In genomic region chr15:59376735-59377134, GRCh38 we compare ENCODE assay signal across 15 cellular contexts. TPM values are rescaled to one million over a fixed set of nuclear protein-coding genes. Genes with fewer than 3 reads are reported as not detected.
DNase-seq lines count a peak whose midpoint lies in the region; ATAC-seq, FAIRE-seq and TF ChIP-seq lines count a peak whose summit lies in the region.
"Had no signal": no experiment of that assay in that cellular context is flagged by ENCODE, and none has a peak within 500 bp of the region (broad histone marks: within the 10 kb centered on the region; RNA-seq: fewer than 3 reads in every experiment).

No MANE protein-coding gene starts in this region.

- H3K9me2 ChIP-seq in PC-9 (ENCODE audit: insufficient read depth): no peaks in the 10 kb centered on the region

- peaks cover 22% of the 10 kb centered on the region for H3K79me2 ChIP-seq in PC-9 (ENCODE audit: low read depth)

- H3K27ac Mint-ChIP-seq in stimulated activated effector memory CD8-positive, alpha-beta T cell treated with anti-CD3 and anti-CD28 coated beads, Interleukin-12 subunit alpha, Interleukin-12 subunit beta, amount 100 ng/mL, for 72 hours: no peak overlapping the region
- no peak overlapping the region for H3K27ac Mint-ChIP-seq in CD14-positive monocyte

- no peak for DNase-seq in AG09319 (ENCODE audit: extremely low read depth, low read depth)
- no peak for DNase-seq in GM12891 (ENCODE audit: insufficient read length, low spot score)
- no peak for DNase-seq in PC-9
- DNase-seq in foreskin keratinocyte: no peak
- DNase-seq in stimulated activated effector memory CD8-positive, alpha-beta T cell treated with anti-CD3 and anti-CD28 coated beads, Interleukin-12 subunit alpha, Interleukin-12 subunit beta, amount 100 ng/mL, for 72 hours (ENCODE audit: low spot score in 2 of 2): no peak
- DNase-seq in activated CD4-positive, alpha-beta T cell treated with anti-CD3 and anti-CD28 coated beads for 48 hours: no peak
- no peak for DNase-seq in middle frontal gyrus (ENCODE audit: extremely low spot score, low spot score)
- no peak for DNase-seq in CD14-positive monocyte (ENCODE audit: low spot score)
- DNase-seq: activated CD4-positive, CD25-positive, alpha-beta regulatory T cell treated with anti-CD3 and anti-CD28 coated beads, Interleukin-2, amount 50 U/mL, for 72 hours; cerebellar nuclear complex; gastrocnemius medialis; left ventricle myocardium superior; NCI-H1694 treated with DMSO at 0.1 percent for 48 hours; psoas muscle; substantia nigra had no signal

- no TSS peak for BruUV-seq in PC-9 (replicated peaks; lab: Mats Ljungman, UMichigan)

- POLR2A ChIA-PET in PC-9 (lab: Charles Lee; ENCODE audit: unreplicated experiment): interaction anchor here (0.7 kb wide), 1 partner anchor 61 kb away, joined by 3 read pairs; no protein-coding TSS in a partner anchor

- intact Hi-C loops in PC-9 (cut with micrococcal nuclease; ENCODE audit: unreplicated experiment): loop anchor here (10.0 kb wide), 1 partner anchor 852 kb away; no protein-coding TSS in a partner anchor
- intact Hi-C loops in CD14-positive monocyte (cut with micrococcal nuclease): loop anchor here in 1 of 2 donors (10.0 kb wide), 1 partner anchor 202 kb away; no protein-coding TSS in a partner anchor

- peak; percentile 9 for FAIRE-seq in GM12891 (lab: Jason Lieb, UNC)

- H3K4me1 ChIP-seq in PC-9 (replicated peaks; ENCODE audit: insufficient read depth) (peaks cover 26% of the 10 kb centered on the region), foreskin keratinocyte (no peaks in the 10 kb centered on the region)

- ATAC-seq in foreskin keratinocyte: no peak
- ATAC-seq in stimulated activated effector memory CD8-positive, alpha-beta T cell treated with anti-CD3 and anti-CD28 coated beads, Interleukin-12 subunit alpha, Interleukin-12 subunit beta, amount 100 ng/mL, for 72 hours: no peak
- ATAC-seq: gastrocnemius medialis, left ventricle myocardium superior, psoas muscle had no signal

- H3K4me3 Mint-ChIP-seq in stimulated activated effector memory CD8-positive, alpha-beta T cell treated with anti-CD3 and anti-CD28 coated beads, Interleukin-12 subunit alpha, Interleukin-12 subunit beta, amount 100 ng/mL, for 72 hours: no peak overlapping the region
- no peak overlapping the region for H3K4me3 Mint-ChIP-seq in CD14-positive monocyte

- H3K4me3 ChIP-seq in PC-9: no peak overlapping the region
- H3K4me3 ChIP-seq: gastrocnemius medialis, psoas muscle had no signal

- peaks cover 6 to 11% (median 6%) of the 10 kb centered on the region in 3 donors for H3K27me3 Mint-ChIP-seq in CD14-positive monocyte (ENCODE audit: low read depth in 3 of 3)

- peaks cover 10% of the 10 kb centered on the region; the same call in 1 of the 2 replicates for H3F3A ChIP-seq in PC-9 (ENCODE audit: insufficient read depth, low read depth)

- H3K36me3 ChIP-seq in PC-9 (ENCODE audit: low read depth): no peaks in the 10 kb centered on the region
- H3K36me3 ChIP-seq: gastrocnemius medialis had no signal

- H3K9me3 ChIP-seq in PC-9 (ENCODE audit: insufficient read depth, low read depth): no peaks in the 10 kb centered on the region
- H3K9me3 ChIP-seq: gastrocnemius medialis, psoas muscle had no signal

- no peaks in the 10 kb centered on the region for H3K36me3 Mint-ChIP-seq in stimulated activated effector memory CD8-positive, alpha-beta T cell treated with anti-CD3 and anti-CD28 coated beads, Interleukin-12 subunit alpha, Interleukin-12 subunit beta, amount 100 ng/mL, for 72 hours
- H3K36me3 Mint-ChIP-seq in CD14-positive monocyte: no peaks in the 10 kb centered on the region

- CTCF ChIA-PET in PC-9 (lab: Charles Lee): interaction anchor here (0.7 kb wide), 2 partner anchors 64 to 335 kb away, joined by 3 to 5 read pairs; no protein-coding TSS in a partner anchor

- no peak for TF ChIP-seq POLR2A in GM12891 (IDR thresholded peaks at IDR 0.05; ENCODE audit: low read depth, low read length)

- no peaks in the 10 kb centered on the region for H3K9me3 Mint-ChIP-seq in stimulated activated effector memory CD8-positive, alpha-beta T cell treated with anti-CD3 and anti-CD28 coated beads, Interleukin-12 subunit alpha, Interleukin-12 subunit beta, amount 100 ng/mL, for 72 hours
- peaks cover 0 to 4% (median 0%) of the 10 kb centered on the region in 7 donors for H3K9me3 Mint-ChIP-seq in CD14-positive monocyte

- no peak overlapping the region for H3K27ac ChIP-seq in PC-9
- H3K27ac ChIP-seq in foreskin keratinocyte: no peak overlapping the region
- H3K27ac ChIP-seq: gastrocnemius medialis, psoas muscle had no signal

- H2AFZ ChIP-seq in PC-9: no peak overlapping the region

- peak; percentile 12 for TF ChIP-seq CTCF in AG09319 (IDR thresholded peaks at IDR 0.05; ENCODE audit: low read depth, low read length)
- peak; percentile 39; the same call in 1 of the 2 replicates for TF ChIP-seq CTCF in PC-9 (conservative IDR thresholded peaks at IDR 0.05)
- peak; percentile 59 for TF ChIP-seq CTCF in foreskin keratinocyte (conservative IDR thresholded peaks at IDR 0.05)
- no peak for TF ChIP-seq CTCF in CD14-positive monocyte (IDR thresholded peaks at IDR 0.05)

- H3K27me3 ChIP-seq in PC-9 (ENCODE audit: insufficient read depth, low read depth) (no peaks in the 10 kb centered on the region), foreskin keratinocyte (no peaks in the 10 kb centered on the region)
- H3K27me3 ChIP-seq: gastrocnemius medialis had no signal

- no peak overlapping the region for H3K4me2 ChIP-seq in PC-9

- peaks cover 10% of the 10 kb centered on the region for H3K4me1 Mint-ChIP-seq in stimulated activated effector memory CD8-positive, alpha-beta T cell treated with anti-CD3 and anti-CD28 coated beads, Interleukin-12 subunit alpha, Interleukin-12 subunit beta, amount 100 ng/mL, for 72 hours
- peaks cover 10% of the 10 kb centered on the region for H3K4me1 Mint-ChIP-seq in CD14-positive monocyte

- no peaks in the 10 kb centered on the region for H4K20me1 ChIP-seq in PC-9 (ENCODE audit: insufficient read depth)

TF ChIP-seq in GM12891, 5 proteins besides CTCF, POLR2A, EP300 and RAD21:
- TF ChIP-seq POLR2AphosphoS5 (IDR thresholded peaks at IDR 0.05; ENCODE audit: low read depth, low read length): no peak
- no peak for TF ChIP-seq TAF1 (IDR thresholded peaks at IDR 0.05; ENCODE audit: low read depth, low read length)
- TF ChIP-seq POU2F2 (IDR thresholded peaks at IDR 0.05; ENCODE audit: low read depth, low read length): no peak
- no peak for TF ChIP-seq SPI1 (IDR thresholded peaks at IDR 0.05; ENCODE audit: low read depth, low read length)
- no peak for TF ChIP-seq PAX5 (IDR thresholded peaks at IDR 0.05; ENCODE audit: insufficient read depth, low read length, severe bottlenecking)

RNA-seq across cellular contexts. Expression of gene MYO1E, which starts 4.1 kb away (rescaled TPM):
- 94.9 TPM for polyA plus RNA-seq in GM12891 (2012; ENCODE audit: low read depth, missing spikeins)
- total RNA-seq in PC-9 (2021) (156 and 213 TPM in 2 replicates), foreskin keratinocyte (132 and 159 TPM in 2 replicates)
- polyA plus RNA-seq in foreskin keratinocyte (71.0 and 71.1 TPM in 2 replicates), CD14-positive monocyte (10 to 100 TPM in 1 of 2 donors, 1 to 10 TPM in 1; 5.5 to 16.2 TPM)
